7 cellular contexts compared by ENCODE assay signal in genomic region chr12:54418441-54419087, GRCh38. TPM values are rescaled to one million over a fixed set of nuclear protein-coding genes. Genes with fewer than 3 reads are reported as not detected.
DNase-seq lines count a peak whose midpoint lies in the region; FAIRE-seq and TF ChIP-seq lines count a peak whose summit lies in the region.

No MANE protein-coding gene starts in this region.

- peak overlapping the region; percentile 86 for H3K4me3 ChIP-seq in HUES64 (ENCODE audit: low read length)
- peak overlapping the region; percentile 76 for H3K4me3 ChIP-seq in astrocyte (ENCODE audit: insufficient read depth, low read depth, low read length)
- peak overlapping the region; percentile 93 for H3K4me3 ChIP-seq in kidney epithelial cell (ENCODE audit: low read depth, low read length)
- H3K4me3 ChIP-seq in stomach, result peak overlapping the region; percentile 76 to 83 (median 82)

- no peak for TF ChIP-seq CTCF in astrocyte (IDR thresholded peaks at IDR 0.05; ENCODE audit: insufficient read depth, low read depth, low read length)
- TF ChIP-seq CTCF in kidney epithelial cell (IDR thresholded peaks at IDR 0.05; ENCODE audit: insufficient read depth, low read length, poor library complexity, severe bottlenecking), result no peak
- TF ChIP-seq CTCF in stomach (IDR thresholded peaks at IDR 0.05), result no peak

- no peak overlapping the region for H2AFZ ChIP-seq in astrocyte (ENCODE audit: low read depth, low read length)

- H3K4me1 ChIP-seq in HUES64 (ENCODE audit: insufficient read depth, low read length) (peaks cover 28% of the 10 kb centered on the region), astrocyte (ENCODE audit: insufficient read depth, low read length) (peaks cover 55% of the 10 kb centered on the region), stomach (peaks cover 47 to 97% (median 66%) of the 10 kb centered on the region in 4 donors)

- peak overlapping the region; percentile 98 for H3K4me3 Mint-ChIP-seq in astrocyte (ENCODE audit: unreplicated experiment)

- TF ChIP-seq EP300 in stomach (IDR thresholded peaks at IDR 0.05), result no peak

- intact Hi-C loops in stomach (cut with DNase I; ENCODE audit: low total_unique reads), result no loop called here

- no peak for FAIRE-seq in astrocyte (lab: Jason Lieb, UNC)

- no peaks in the 10 kb centered on the region for H3K27me3 Mint-ChIP-seq in astrocyte (ENCODE audit: low read depth, unreplicated experiment)

- WGBS in HUES64, result under 1% methylated on average over 35 of the region's 35 CpGs
- WGBS in stomach, 5 donors, result 2 to 5% (median 2%) methylated on average over 31 to 35 of the region's 35 CpGs

- H3K27ac ChIP-seq in HUES64 (ENCODE audit: low read depth, low read length), result peak overlapping the region; percentile 61
- H3K27ac ChIP-seq in astrocyte (ENCODE audit: low read depth, low read length), result peak overlapping the region; percentile 69
- H3K27ac ChIP-seq in stomach, result peak overlapping the region; percentile 81 to 94 (median 91)

- DNase-seq in astrocyte (ENCODE audit: low read depth) (no peak), kidney epithelial cell (ENCODE audit: low read depth) (no peak), stomach (no peak), hepatic stellate cell (ENCODE audit: low spot score) (no peak), NOMO-1 treated with DMSO at 0.1 percent for 48 hours (lab: John Stamatoyannopoulos, UW; ENCODE audit: unreplicated experiment) (no peak)
- no peak for DNase-seq in activated CD4-positive, alpha-beta T cell treated with anti-CD3 and anti-CD28 coated beads, Interleukin-2, amount 50 U/mL, for 1 hour

- H3K36me3 ChIP-seq in HUES64 (ENCODE audit: insufficient read depth, low read length), result no peaks in the 10 kb centered on the region
- H3K36me3 ChIP-seq in astrocyte (ENCODE audit: insufficient read depth, low read length), result no peaks in the 10 kb centered on the region
- no peaks in the 10 kb centered on the region for H3K36me3 ChIP-seq in kidney epithelial cell (ENCODE audit: control insufficient read depth, insufficient read depth, low read length)
- H3K36me3 ChIP-seq in stomach, result no peaks in the 10 kb centered on the region

- H3K9me3 ChIP-seq in HUES64 (ENCODE audit: insufficient read depth, low read depth, low read length), result no peaks in the 10 kb centered on the region
- no peaks in the 10 kb centered on the region for H3K9me3 ChIP-seq in astrocyte (ENCODE audit: insufficient read depth, low read depth, low read length)
- H3K9me3 ChIP-seq in stomach, result no peaks in the 10 kb centered on the region

- TF ChIP-seq POLR2A in stomach (IDR thresholded peaks at IDR 0.05), result peak in 1 of 4 donors; percentile 20

- H3K36me3 Mint-ChIP-seq in astrocyte (ENCODE audit: low read depth, unreplicated experiment), result no peaks in the 10 kb centered on the region

- no peaks in the 10 kb centered on the region for H3K9me3 Mint-ChIP-seq in astrocyte (ENCODE audit: unreplicated experiment)

- peak overlapping the region; percentile 79 for H3K27ac Mint-ChIP-seq in astrocyte (ENCODE audit: unreplicated experiment)

- H3K4me1 Mint-ChIP-seq in astrocyte (ENCODE audit: low read depth, unreplicated experiment), result peaks cover 39% of the 10 kb centered on the region

- H3K27me3 ChIP-seq in HUES64 (ENCODE audit: insufficient read depth, low read length) (peaks cover 23% of the 10 kb centered on the region), astrocyte (ENCODE audit: insufficient read depth, low read length) (no peaks in the 10 kb centered on the region), kidney epithelial cell (ENCODE audit: control insufficient read depth, insufficient read depth, low read length) (no peaks in the 10 kb centered on the region), stomach (peaks cover 0 to 28% (median 11%) of the 10 kb centered on the region in 3 donors)

- H3K4me2 ChIP-seq in astrocyte (ENCODE audit: low read length), result peak overlapping the region; percentile 90

- peaks cover 37% of the 10 kb centered on the region for H4K20me1 ChIP-seq in astrocyte (ENCODE audit: insufficient read depth, low read length)

- H3K79me2 ChIP-seq in astrocyte (ENCODE audit: insufficient read depth, low read length), result peaks cover 58% of the 10 kb centered on the region

- H3K9ac ChIP-seq in HUES64 (ENCODE audit: low read depth, low read length) (peak overlapping the region; percentile 66), astrocyte (ENCODE audit: low read length) (peak overlapping the region; percentile 79)

RNA-seq across cellular contexts. Expression of gene ITGA5, which starts 0.5 kb away (rescaled TPM):
- polyA plus RNA-seq in HUES64 (2013, experiment 1 of 2), result 25.0 TPM
- 33.9 TPM for polyA plus RNA-seq in HUES64 (2013, experiment 2 of 2)
- total RNA-seq in astrocyte (317 and 382 TPM in 2 replicates), kidney epithelial cell (109 and 120 TPM in 2 replicates), stomach (100 to 1,000 TPM in 2 of 5 donors, 10 to 100 TPM in 3; 53.7 to 182 (median 88.8) TPM)
- 100 to 1,000 TPM in 1 of 3 donors, 10 to 100 TPM in 2; 29.3 to 102 (median 33.2) TPM for polyA plus RNA-seq in stomach

RNA-seq across cellular contexts. Expression of gene ZNF385A, which starts 34.0 kb away (rescaled TPM):
- 15.0 TPM for polyA plus RNA-seq in HUES64 (2013, experiment 1 of 2)
- 23.6 TPM for polyA plus RNA-seq in HUES64 (2013, experiment 2 of 2)
- 23.0 and 24.4 TPM in 2 replicates for total RNA-seq in astrocyte
- total RNA-seq in kidney epithelial cell, result 5.6 and 11.6 TPM in 2 replicates
- 10 to 100 TPM in 1 of 5 donors, 1 to 10 TPM in 4; 1.2 to 35.7 (median 2.6) TPM for total RNA-seq in stomach
- 10 to 100 TPM; 16.9 to 35.1 (median 17.6) TPM for polyA plus RNA-seq in stomach

RNA-seq across cellular contexts. Expression of gene GPR84, which starts 54.3 kb away (rescaled TPM):
- polyA plus RNA-seq in HUES64 (2013, experiment 1 of 2), result not detected
- not detected for polyA plus RNA-seq in HUES64 (2013, experiment 2 of 2)
- not detected in 2 replicates for total RNA-seq in astrocyte
- total RNA-seq in kidney epithelial cell, result not detected in 2 replicates
- total RNA-seq in stomach, result not detected
- polyA plus RNA-seq in stomach, result 1 to 10 TPM in 1 of 3 donors, under 1 TPM in 2; 0.46 to 1.4 (median 0.50) TPM

RNA-seq across cellular contexts. Expression of gene GTSF1, which starts 54.8 kb away (rescaled TPM):
- polyA plus RNA-seq in HUES64 (2013, experiment 1 of 2), result 0.35 TPM
- not detected for polyA plus RNA-seq in HUES64 (2013, experiment 2 of 2)
- total RNA-seq in astrocyte (not detected in 2 replicates), kidney epithelial cell (0.34 and 1.8 TPM in 2 replicates), stomach (not detected)
- under 1 TPM in 2 of 3 donors, not detected in 1; 0.44 to 0.50 TPM for polyA plus RNA-seq in stomach
